20 cellular contexts compared by ENCODE assay signal in genomic region chr15:53576841-53577240, GRCh38.
"Had no signal": no experiment of that assay in that cellular context is flagged by ENCODE, and none has a peak within 500 bp of the region (broad histone marks: within the 10 kb centered on the region; RNA-seq: fewer than 3 reads in every experiment).

No MANE protein-coding gene starts in this region.

- H3K4me1 ChIP-seq: gastrocnemius medialis, right atrium auricular region, tibial artery, upper lobe of left lung, uterus had no signal

- H3K9me3 ChIP-seq: gastrocnemius medialis, mucosa of descending colon, neutrophil, right atrium auricular region, tibial artery, upper lobe of left lung, uterus had no signal

- H3K27ac ChIP-seq: gastrocnemius medialis, neutrophil, right atrium auricular region, tibial artery, upper lobe of left lung, uterus had no signal

- H3K4me3 ChIP-seq: gastrocnemius medialis, lung, mucosa of descending colon, right atrium auricular region, tibial artery, upper lobe of left lung, uterus had no signal

- H3K27me3 ChIP-seq: gastrocnemius medialis, neutrophil, right atrium auricular region, tibial artery, upper lobe of left lung, uterus had no signal

- DNase-seq: cortex of kidney; dorsolateral prefrontal cortex; effector memory CD4-positive, alpha-beta T cell; gastrocnemius medialis; glutamatergic neuron; kidney; left cardiac atrium; left ventricle myocardium superior; mucosa of descending colon; naive thymus-derived CD8-positive, alpha-beta T cell; posterior cingulate gyrus; small intestine; stimulated activated CD4-positive, alpha-beta T cell treated with anti-CD3 and anti-CD28 coated beads, Interleukin-12 subunit alpha, Interleukin-12 subunit beta, amount 100 ng/mL, for 4 hours; stimulated activated naive CD4-positive, alpha-beta T cell treated with Interleukin-2 at 50 U/mL for 16 hours; tibial artery; upper lobe of left lung; uterus had no signal

- H3K36me3 ChIP-seq: gastrocnemius medialis, neutrophil, right atrium auricular region, tibial artery, upper lobe of left lung, uterus had no signal
